9 cellular contexts compared by ENCODE assay signal in the genomic region with DNA sequence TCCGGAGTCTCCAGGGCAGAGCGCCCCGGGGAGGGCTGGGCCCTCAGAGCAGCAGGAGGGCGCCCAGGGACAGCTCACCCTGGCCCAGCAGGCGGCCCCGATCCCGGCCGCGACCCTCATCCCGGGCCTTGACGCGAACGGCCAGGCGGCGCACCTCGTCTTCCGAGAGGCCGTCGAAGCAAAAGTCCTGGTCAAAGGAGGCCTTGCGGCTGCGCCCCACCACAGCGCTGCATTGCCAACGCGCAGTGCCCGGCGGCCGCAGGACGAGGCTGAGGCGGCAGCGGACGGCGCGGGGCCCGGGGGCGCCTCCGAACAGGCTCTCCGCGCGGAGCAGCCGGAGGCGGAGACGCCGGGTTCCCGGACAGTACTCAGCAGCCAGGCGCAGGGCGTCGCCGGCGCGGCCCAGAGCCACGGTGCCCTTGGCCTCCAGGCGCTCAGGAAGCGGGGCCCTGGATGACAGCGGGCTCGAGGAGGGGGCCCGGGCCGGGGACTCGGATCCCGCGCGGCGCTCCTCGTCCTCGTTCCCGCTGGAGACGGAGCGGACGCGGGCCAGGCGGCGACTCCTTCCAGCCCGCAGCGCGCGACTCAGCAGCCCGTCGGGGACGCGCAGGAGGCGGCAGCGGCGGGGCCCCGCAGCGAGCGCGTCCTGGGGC. TPM values are rescaled to one million over a fixed set of nuclear protein-coding genes. Genes with fewer than 3 reads are reported as not detected.
DNase-seq lines count a peak whose midpoint lies in the region; ATAC-seq and TF ChIP-seq lines count a peak whose summit lies in the region.
"Had no signal": no experiment of that assay in that cellular context is flagged by ENCODE, and none has a peak within 500 bp of the region (broad histone marks: within the 10 kb centered on the region; RNA-seq: fewer than 3 reads in every experiment).

No MANE protein-coding gene starts in this region.

- peaks cover 17% of the 10 kb centered on the region for H3K4me1 Mint-ChIP-seq in stimulated activated effector memory CD8-positive, alpha-beta T cell treated with anti-CD3 and anti-CD28 coated beads, Interleukin-12 subunit alpha, Interleukin-12 subunit beta, amount 100 ng/mL, for 72 hours

- no peak for TF ChIP-seq CTCF in astrocyte of the cerebellum (IDR thresholded peaks at IDR 0.05; ENCODE audit: low read depth, low read length, missing control alignments)
- TF ChIP-seq CTCF in kidney epithelial cell (IDR thresholded peaks at IDR 0.05; ENCODE audit: insufficient read depth, low read length, poor library complexity, severe bottlenecking), result no peak

- in situ Hi-C loops in astrocyte of the cerebellum (cut with HindIII; ENCODE audit: low sequenced_read_pairs), result no loop called here

- no peak overlapping the region for H3K27ac Mint-ChIP-seq in stimulated activated effector memory CD8-positive, alpha-beta T cell treated with anti-CD3 and anti-CD28 coated beads, Interleukin-12 subunit alpha, Interleukin-12 subunit beta, amount 100 ng/mL, for 72 hours

- peaks cover 16% of the 10 kb centered on the region for H3K27me3 ChIP-seq in kidney epithelial cell (ENCODE audit: control insufficient read depth, insufficient read depth, low read length)

- peak overlapping the region; percentile 15 for H3K4me3 ChIP-seq in astrocyte of the cerebellum (ENCODE audit: low read depth, low read length)
- peak overlapping the region; percentile 34 for H3K4me3 ChIP-seq in kidney epithelial cell (ENCODE audit: low read depth, low read length)

- no peaks in the 10 kb centered on the region for H3K9me3 Mint-ChIP-seq in stimulated activated effector memory CD8-positive, alpha-beta T cell treated with anti-CD3 and anti-CD28 coated beads, Interleukin-12 subunit alpha, Interleukin-12 subunit beta, amount 100 ng/mL, for 72 hours

- peak overlapping the region; percentile 76 for H3K4me3 Mint-ChIP-seq in stimulated activated effector memory CD8-positive, alpha-beta T cell treated with anti-CD3 and anti-CD28 coated beads, Interleukin-12 subunit alpha, Interleukin-12 subunit beta, amount 100 ng/mL, for 72 hours

- H3K36me3 ChIP-seq in kidney epithelial cell (ENCODE audit: control insufficient read depth, insufficient read depth, low read length), result no peaks in the 10 kb centered on the region

- ATAC-seq in stimulated activated effector memory CD8-positive, alpha-beta T cell treated with anti-CD3 and anti-CD28 coated beads, Interleukin-12 subunit alpha, Interleukin-12 subunit beta, amount 100 ng/mL, for 72 hours, result peak; percentile 45
- ATAC-seq in GM18517 (IDR thresholded peaks at IDR 0.05; ENCODE audit: unreplicated experiment) (no peak), HG02870 (IDR thresholded peaks at IDR 0.05; ENCODE audit: unreplicated experiment) (no peak)

- no peaks in the 10 kb centered on the region for H3K36me3 Mint-ChIP-seq in stimulated activated effector memory CD8-positive, alpha-beta T cell treated with anti-CD3 and anti-CD28 coated beads, Interleukin-12 subunit alpha, Interleukin-12 subunit beta, amount 100 ng/mL, for 72 hours

- DNase-seq in DMS53 (lab: John Stamatoyannopoulos, UW) (peak; percentile 64), DMS53 treated with DMSO at 0.1 percent for 48 hours (lab: John Stamatoyannopoulos, UW; ENCODE audit: unreplicated experiment) (no peak), astrocyte of the cerebellum (ENCODE audit: low read depth) (no peak), kidney epithelial cell (ENCODE audit: low read depth) (no peak), NCI-H1694 treated with DMSO at 0.1 percent for 48 hours (lab: John Stamatoyannopoulos, UW) (no peak)
- DNase-seq in stimulated activated effector memory CD8-positive, alpha-beta T cell treated with anti-CD3 and anti-CD28 coated beads, Interleukin-12 subunit alpha, Interleukin-12 subunit beta, amount 100 ng/mL, for 72 hours (ENCODE audit: low spot score in 2 of 2), result no peak
- DNase-seq: stimulated activated CD4-positive, alpha-beta T cell treated with anti-CD3 and anti-CD28 coated beads, Interleukin-1b, Interleukin-23, amount 100 ng/mL, for 48 hours had no signal

RNA-seq across cellular contexts. Expression of a gene that starts 1.1 kb away (rescaled TPM):
- total RNA-seq in kidney epithelial cell, result 0.13 and 1.2 TPM in 2 replicates
